ENCODE assay signal across 18 cellular contexts in genomic region chr11:103406357-103406756, GRCh38.
DNase-seq lines count a peak whose midpoint lies in the region; TF ChIP-seq lines count a peak whose summit lies in the region.
"Had no signal": no experiment of that assay in that cellular context is flagged by ENCODE, and none has a peak within 500 bp of the region (broad histone marks: within the 10 kb centered on the region; RNA-seq: fewer than 3 reads in every experiment).

No MANE protein-coding gene starts in this region.

- H2AFZ ChIP-seq in neural progenitor cell (replicated peaks): no peak overlapping the region

- H3K4me3 Mint-ChIP-seq in neural progenitor cell: no peak overlapping the region
- H3K4me3 Mint-ChIP-seq: CD4-positive, alpha-beta memory T cell; HFFc6 had no signal

- H3K36me3 ChIP-seq in neural progenitor cell: no peaks in the 10 kb centered on the region
- H3K36me3 ChIP-seq: HAP-1 had no signal

- H3K9me3 Mint-ChIP-seq in neural progenitor cell: no peaks in the 10 kb centered on the region
- H3K9me3 Mint-ChIP-seq: HFFc6 had no signal

- no peaks in the 10 kb centered on the region for H3F3A ChIP-seq in neural progenitor cell (ENCODE audit: low read depth)

- H3K27ac Mint-ChIP-seq in neural progenitor cell: no peak overlapping the region
- H3K27ac Mint-ChIP-seq: CD4-positive, alpha-beta memory T cell; HFFc6 had no signal

- no peaks in the 10 kb centered on the region for H3K9me3 ChIP-seq in neural progenitor cell (ENCODE audit: low read depth)
- H3K9me3 ChIP-seq: Caco-2, HAP-1 had no signal

- no peaks in the 10 kb centered on the region for H3K36me3 Mint-ChIP-seq in neural progenitor cell

- H3K4me1 ChIP-seq in neural progenitor cell: no peaks in the 10 kb centered on the region
- H3K4me1 ChIP-seq: Caco-2, HAP-1 had no signal

- H3K27me3 Mint-ChIP-seq in neural progenitor cell (ENCODE audit: insufficient read depth, low read depth): peaks cover 2% of the 10 kb centered on the region
- H3K27me3 Mint-ChIP-seq: CD4-positive, alpha-beta memory T cell had no signal

- H3K4me1 Mint-ChIP-seq in neural progenitor cell: no peaks in the 10 kb centered on the region
- H3K4me1 Mint-ChIP-seq: CD4-positive, alpha-beta memory T cell had no signal

- H3K4me2 ChIP-seq in neural progenitor cell: no peak overlapping the region

- no peaks in the 10 kb centered on the region for H4K20me1 ChIP-seq in neural progenitor cell (ENCODE audit: low read depth)

- H3K4me3 ChIP-seq in neural progenitor cell: no peak overlapping the region
- H3K4me3 ChIP-seq: GM12878, HAP-1 had no signal

- no peak overlapping the region for H3K27ac ChIP-seq in neural progenitor cell

- TF ChIP-seq CTCF in neural progenitor cell (IDR thresholded peaks at IDR 0.05): no peak

- DNase-seq in NCI-H82 treated with DMSO at 0.1 percent for 48 hours (lab: John Stamatoyannopoulos, UW; ENCODE audit: unreplicated experiment): peak; percentile 86
- peak; percentile 2 for DNase-seq in kidney glomerular epithelial cell (lab: John Stamatoyannopoulos, UW)
- peak; percentile 32 for DNase-seq in neural progenitor cell (ENCODE audit: low spot score)
- DNase-seq in NCI-H774 (lab: John Stamatoyannopoulos, UW): no peak
- DNase-seq in GM19238 (ENCODE audit: insufficient read length, low spot score): no peak
- DNase-seq in NCI-H1105 treated with DMSO at 0.1 percent for 48 hours (lab: John Stamatoyannopoulos, UW): no peak
- DNase-seq in amygdala (lab: John Stamatoyannopoulos, UW): no peak
- DNase-seq: C1 segment of cervical spinal cord; Caco-2; CD4-positive, alpha-beta memory T cell; DMS 273 treated with DMSO at 0.1 percent for 48 hours; DMS79; EL; GDM1; GOT3; HFFc6 had no signal

- no peaks in the 10 kb centered on the region for H3K79me2 ChIP-seq in neural progenitor cell (ENCODE audit: low read depth)

- no peaks in the 10 kb centered on the region for H3K27me3 ChIP-seq in neural progenitor cell

- no peak overlapping the region for H3K9ac ChIP-seq in neural progenitor cell

Comparison
In these comparisons a context has a peak if more than half of its experiments do, and no peak if none do; other contexts are left out.
1. DNase-seq: peak in NCI-H82 treated with DMSO at 0.1 percent for 48 hours (single experiment), kidney glomerular epithelial cell (single experiment) and neural progenitor cell (single experiment); none in NCI-H774 (single experiment), GM19238 (single experiment), NCI-H1105 treated with DMSO at 0.1 percent for 48 hours (single experiment) and amygdala (0 of 56).